ENCODE assay signal across 8 cellular contexts in genomic region chr22:36385491-36386350, GRCh38. TPM values are rescaled to one million over a fixed set of nuclear protein-coding genes. Genes with fewer than 3 reads are reported as not detected.
DNase-seq lines count a peak whose midpoint lies in the region; ATAC-seq, FAIRE-seq and TF ChIP-seq lines count a peak whose summit lies in the region.

No MANE protein-coding gene starts in this region.

- peak; percentile 10 for ATAC-seq in activated CD8-positive, alpha-beta T cell treated with anti-CD3 and anti-CD28 coated beads for 36 hours
- ATAC-seq in upper lobe of left lung (ENCODE audit: low FRiP score in 2 of 2) (peak in 1 of 2 donors; percentile 27), GM21390 (IDR thresholded peaks at IDR 0.05; ENCODE audit: unreplicated experiment) (no peak)

- no peak for TF ChIP-seq CTCF in activated CD8-positive, alpha-beta T cell treated with anti-CD3 and anti-CD28 coated beads for 36 hours (IDR thresholded peaks at IDR 0.05)
- TF ChIP-seq CTCF in endothelial cell of umbilical vein (IDR thresholded peaks at IDR 0.05; ENCODE audit: extremely low read depth in 1 of 2, insufficient read depth in 1 of 2, low read depth in 1 of 2, low read length in 2 of 2), result no peak
- no peak for TF ChIP-seq CTCF in nephron (IDR thresholded peaks at IDR 0.05; ENCODE audit: unreplicated experiment in 3 of 3)
- TF ChIP-seq CTCF in upper lobe of left lung (IDR thresholded peaks at IDR 0.05), result no peak

- TSS peak; percentile 17 for BruUV-seq in endothelial cell of umbilical vein (replicated peaks; lab: Mats Ljungman, UMichigan)

- peaks cover 69% of the 10 kb centered on the region for H3K79me2 ChIP-seq in endothelial cell of umbilical vein (ENCODE audit: control insufficient read depth, insufficient read depth, low read length)

- H3K27ac Mint-ChIP-seq in activated CD8-positive, alpha-beta T cell treated with anti-CD3 and anti-CD28 coated beads for 36 hours, result peak overlapping the region; percentile 96
- H3K27ac Mint-ChIP-seq in nephron, result peak overlapping the region; percentile 91 to 94 (median 93)

- peak overlapping the region; percentile 93 for H3K4me2 ChIP-seq in endothelial cell of umbilical vein (ENCODE audit: insufficient read depth, low read length)

- peaks cover 49% of the 10 kb centered on the region for H3K36me3 Mint-ChIP-seq in activated CD8-positive, alpha-beta T cell treated with anti-CD3 and anti-CD28 coated beads for 36 hours (ENCODE audit: low read depth)
- peaks cover 14% of the 10 kb centered on the region for H3K36me3 Mint-ChIP-seq in nephron (ENCODE audit: low read depth)

- peak in 1 of 4 donors; percentile 49 for TF ChIP-seq EP300 in upper lobe of left lung (IDR thresholded peaks at IDR 0.05)

- H3K4me3 ChIP-seq in endothelial cell of umbilical vein (replicated peaks in 1 of 3; ENCODE audit: insufficient read depth in 1 of 3, low read depth in 1 of 3, low read length in 3 of 3) (peak overlapping the region; percentile 95 to 99 (median 97)), upper lobe of left lung (peak overlapping the region; percentile 45 to 99 (median 80))

- no peaks in the 10 kb centered on the region for H3K27me3 Mint-ChIP-seq in activated CD8-positive, alpha-beta T cell treated with anti-CD3 and anti-CD28 coated beads for 36 hours
- H3K27me3 Mint-ChIP-seq in nephron (ENCODE audit: low read depth), result no peaks in the 10 kb centered on the region

- peaks cover 42% of the 10 kb centered on the region for H3K4me1 ChIP-seq in endothelial cell of umbilical vein (ENCODE audit: control insufficient read depth, extremely low read depth, insufficient read depth, low read length)
- peaks cover 44 to 67% (median 55%) of the 10 kb centered on the region in 4 donors for H3K4me1 ChIP-seq in upper lobe of left lung

- H3K4me1 Mint-ChIP-seq in activated CD8-positive, alpha-beta T cell treated with anti-CD3 and anti-CD28 coated beads for 36 hours (ENCODE audit: low read depth), result peaks cover 43% of the 10 kb centered on the region
- H3K4me1 Mint-ChIP-seq in nephron, result peaks cover 36% of the 10 kb centered on the region

- peak overlapping the region; percentile 98 for H3K9ac ChIP-seq in endothelial cell of umbilical vein (replicated peaks; ENCODE audit: extremely low read depth, insufficient read depth, low read length)

- no peaks in the 10 kb centered on the region for H3K9me1 ChIP-seq in endothelial cell of umbilical vein (replicated peaks; ENCODE audit: control insufficient read depth, extremely low read depth, insufficient read depth, low read length)

- peaks cover 3 to 9% of the 10 kb centered on the region in 2 experiments for H3K36me3 ChIP-seq in endothelial cell of umbilical vein (ENCODE audit: control insufficient read depth in 2 of 2, extremely low read depth in 1 of 2, insufficient read depth in 2 of 2, low read length in 2 of 2)
- H3K36me3 ChIP-seq in upper lobe of left lung, result peaks cover 0 to 44% (median 8%) of the 10 kb centered on the region in 4 donors

- WGBS in upper lobe of left lung, 2 donors, result 4 to 5% methylated on average over 12 of the region's 12 CpGs

- dilution Hi-C loops in endothelial cell of umbilical vein (cut with MboI; ENCODE audit: extremely low pct_ligation_motif_present, low sequenced_read_pairs), result no loop called here

- H3K27ac ChIP-seq in endothelial cell of umbilical vein (ENCODE audit: insufficient read depth, low read depth, low read length), result peak overlapping the region; percentile 88
- H3K27ac ChIP-seq in upper lobe of left lung, result peak overlapping the region; percentile 92 to 100 (median 96)

- intact Hi-C loops in activated CD8-positive, alpha-beta T cell treated with anti-CD3 and anti-CD28 coated beads for 36 hours (cut with micrococcal nuclease), result no loop called here
- intact Hi-C loops in endothelial cell of umbilical vein (cut with micrococcal nuclease), result loop anchor here (1.0 to 5.0 kb wide), 2 partner anchors 15 to 33 kb away; no protein-coding TSS in a partner anchor

- H2AFZ ChIP-seq in endothelial cell of umbilical vein (ENCODE audit: low read depth, low read length), result no peak overlapping the region

- FAIRE-seq in endothelial cell of umbilical vein (lab: Jason Lieb, UNC), result no peak

- no peaks in the 10 kb centered on the region for H3K9me3 Mint-ChIP-seq in activated CD8-positive, alpha-beta T cell treated with anti-CD3 and anti-CD28 coated beads for 36 hours
- H3K9me3 Mint-ChIP-seq in nephron, result no peaks in the 10 kb centered on the region

- H3K27me3 ChIP-seq in endothelial cell of umbilical vein (ENCODE audit: control insufficient read depth in 2 of 2, insufficient read depth in 2 of 2, low read length in 2 of 2) (no peaks in the 10 kb centered on the region), upper lobe of left lung (no peaks in the 10 kb centered on the region)

- H3K9me3 ChIP-seq in endothelial cell of umbilical vein (replicated peaks; ENCODE audit: control insufficient read depth, insufficient read depth, low read length), result no peaks in the 10 kb centered on the region
- H3K9me3 ChIP-seq in upper lobe of left lung, result no peaks in the 10 kb centered on the region

- DNase-seq in D341Med (ENCODE audit: low spot score) (peak; percentile 63), NCI-H1092 (lab: John Stamatoyannopoulos, UW) (peak; percentile 34), endothelial cell of umbilical vein (ENCODE audit: low read depth, low spot score) (peak; percentile 30), upper lobe of left lung (peak in 1 of 2 donors; percentile 74), dedifferentiated amniotic fluid mesenchymal stem cell (ENCODE audit: extremely low spot score) (no peak)
- DNase-seq in activated CD8-positive, alpha-beta T cell treated with anti-CD3 and anti-CD28 coated beads for 36 hours, result peak; percentile 82

- CTCF ChIA-PET in activated CD8-positive, alpha-beta T cell treated with anti-CD3 and anti-CD28 coated beads for 36 hours (lab: Charles Lee), result interaction anchor here (0.7 to 3.3 kb wide), 18 partner anchors 8 to 101 kb away, joined by 3 to 19 read pairs (median 4); no protein-coding TSS in a partner anchor
- CTCF ChIA-PET in endothelial cell of umbilical vein (lab: Charles Lee), result interaction anchor here (0.7 to 2.9 kb wide), 5 partner anchors 45 to 85 kb away, joined by 3 to 28 read pairs (median 7); no protein-coding TSS in a partner anchor

- TF ChIP-seq POLR2A in endothelial cell of umbilical vein (IDR thresholded peaks at IDR 0.05; ENCODE audit: low read depth, low read length) (peak; percentile 52), upper lobe of left lung (IDR thresholded peaks at IDR 0.05) (no peak)

- no peaks in the 10 kb centered on the region for H4K20me1 ChIP-seq in endothelial cell of umbilical vein (replicated peaks; ENCODE audit: control insufficient read depth, extremely low read depth, insufficient read depth, low read length)

- H3K4me3 Mint-ChIP-seq in activated CD8-positive, alpha-beta T cell treated with anti-CD3 and anti-CD28 coated beads for 36 hours, result peak overlapping the region; percentile 92
- peak overlapping the region; percentile 82 to 92 (median 89) for H3K4me3 Mint-ChIP-seq in nephron

- POLR2A ChIA-PET in activated CD8-positive, alpha-beta T cell treated with anti-CD3 and anti-CD28 coated beads for 36 hours (lab: Charles Lee), result interaction anchor here (0.7 to 42.1 kb wide), 13 partner anchors 9 to 320 kb away, joined by 3 to 1125 read pairs (median 4); no protein-coding TSS in a partner anchor
- POLR2A ChIA-PET in endothelial cell of umbilical vein (lab: Charles Lee), result interaction anchor here (0.7 to 1.9 kb wide), 12 partner anchors 9 to 95 kb away, joined by 3 to 10 read pairs (median 4); no protein-coding TSS in a partner anchor

TF ChIP-seq in endothelial cell of umbilical vein, 7 proteins besides CTCF, POLR2A, EP300 and RAD21:
- TF ChIP-seq JUN (IDR thresholded peaks at IDR 0.05; ENCODE audit: borderline replicate concordance, insufficient read depth, insufficient read length, low read depth), result no peak
- TF ChIP-seq EZH2 (IDR thresholded peaks at IDR 0.05; ENCODE audit: borderline replicate concordance, low read depth, low read length, severe bottlenecking), result no peak
- TF ChIP-seq MYC (IDR thresholded peaks at IDR 0.05; ENCODE audit: low read depth, low read length), result no peak
- TF ChIP-seq FOS (IDR thresholded peaks at IDR 0.05; ENCODE audit: borderline replicate concordance, insufficient read depth, low read length), result no peak
- no peak for TF ChIP-seq GATA2 (IDR thresholded peaks at IDR 0.05; ENCODE audit: insufficient read depth, insufficient read length, low read depth, low read length)
- TF ChIP-seq POLR2AphosphoS5 (IDR thresholded peaks at IDR 0.05; ENCODE audit: insufficient read depth, low read depth, low read length), result no peak
- no peak for TF ChIP-seq MAX (IDR thresholded peaks at IDR 0.05; ENCODE audit: insufficient read depth, insufficient read length)

RNA-seq across cellular contexts. Expression of gene MYH9, which starts 2.0 kb away (rescaled TPM):
- 100 to 1,000 TPM; 624 to 679 TPM for total RNA-seq in activated CD8-positive, alpha-beta T cell treated with anti-CD3 and anti-CD28 coated beads for 36 hours
- total RNA-seq in endothelial cell of umbilical vein (1,331 and 1,413 TPM in 2 replicates), upper lobe of left lung (100 to 1,000 TPM; 486 to 925 (median 599) TPM)
- polyA plus RNA-seq in endothelial cell of umbilical vein, result 157 and 188 TPM in 2 replicates
- polyA plus RNA-seq in endothelial cell of umbilical vein (2011; cell fraction: cytosol; rRNA removed), result 377 and 396 TPM in 2 replicates
- 759 and 766 TPM in 2 replicates for polyA plus RNA-seq in endothelial cell of umbilical vein (2011; cell fraction: nucleus; rRNA removed)
- polyA plus RNA-seq in endothelial cell of umbilical vein (2012), result 496 and 585 TPM in 2 replicates
- 1,176 and 1,679 TPM in 2 replicates for polyA minus RNA-seq in endothelial cell of umbilical vein
- polyA minus RNA-seq in endothelial cell of umbilical vein (2011; cell fraction: cytosol; rRNA and poly(A)+ RNA removed), result 42.9 TPM
- polyA minus RNA-seq in endothelial cell of umbilical vein (2011; cell fraction: nucleus; rRNA and poly(A)+ RNA removed), result 498 and 877 TPM in 2 replicates
